Comparison of ENCODE assay signal across 1 cellular context in the genomic region with DNA sequence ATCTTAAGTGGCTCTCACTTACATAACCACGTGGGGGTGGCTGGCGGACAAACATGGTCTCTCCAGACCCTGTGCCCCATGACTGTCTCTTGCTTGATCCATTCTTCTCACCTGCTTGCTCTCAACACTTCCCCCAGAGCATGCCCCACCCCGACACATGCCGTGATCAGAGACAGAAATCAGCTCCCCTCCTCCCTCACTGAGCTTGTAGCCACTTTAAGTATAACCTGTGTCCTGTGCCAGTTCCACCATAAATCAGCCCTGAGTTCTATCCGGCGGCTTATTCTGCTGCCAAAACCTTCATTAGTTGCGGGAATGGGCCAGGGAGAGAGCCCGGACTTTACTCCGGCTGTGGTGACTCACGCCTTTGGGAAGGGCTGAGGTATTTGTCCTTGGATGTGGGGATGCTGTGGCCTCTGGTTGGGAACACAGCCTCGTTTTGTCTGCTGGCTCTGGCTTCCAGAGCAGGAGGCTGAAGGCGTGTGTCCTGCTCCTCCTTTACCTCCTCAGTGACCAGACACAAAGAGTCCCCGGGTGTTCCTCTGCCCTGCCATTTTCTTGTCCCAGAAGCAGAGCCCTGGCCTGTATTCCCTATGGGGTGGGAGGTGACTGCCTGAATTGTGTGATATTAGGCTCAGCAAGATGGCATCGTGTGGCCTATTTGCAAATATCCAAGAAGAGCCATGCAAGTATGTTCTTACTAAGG.
TF ChIP-seq lines count a peak whose summit lies in the region.

No MANE protein-coding gene starts in this region.

TF ChIP-seq in HepG2, 621 proteins besides CTCF, POLR2A, EP300 and RAD21 (continued from another document and continues in another):
- TF ChIP-seq, protein P1, sequence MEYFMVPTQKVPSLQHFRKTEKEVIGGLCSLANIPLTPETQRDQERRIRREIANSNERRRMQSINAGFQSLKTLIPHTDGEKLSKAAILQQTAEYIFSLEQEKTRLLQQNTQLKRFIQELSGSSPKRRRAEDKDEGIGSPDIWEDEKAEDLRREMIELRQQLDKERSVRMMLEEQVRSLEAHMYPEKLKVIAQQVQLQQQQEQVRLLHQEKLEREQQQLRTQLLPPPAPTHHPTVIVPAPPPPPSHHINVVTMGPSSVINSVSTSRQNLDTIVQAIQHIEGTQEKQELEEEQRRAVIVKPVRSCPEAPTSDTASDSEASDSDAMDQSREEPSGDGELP (IDR thresholded peaks at IDR 0.05; ENCODE audit: borderline replicate concordance, low read depth): peak; percentile 80
- TF ChIP-seq, protein P2, sequence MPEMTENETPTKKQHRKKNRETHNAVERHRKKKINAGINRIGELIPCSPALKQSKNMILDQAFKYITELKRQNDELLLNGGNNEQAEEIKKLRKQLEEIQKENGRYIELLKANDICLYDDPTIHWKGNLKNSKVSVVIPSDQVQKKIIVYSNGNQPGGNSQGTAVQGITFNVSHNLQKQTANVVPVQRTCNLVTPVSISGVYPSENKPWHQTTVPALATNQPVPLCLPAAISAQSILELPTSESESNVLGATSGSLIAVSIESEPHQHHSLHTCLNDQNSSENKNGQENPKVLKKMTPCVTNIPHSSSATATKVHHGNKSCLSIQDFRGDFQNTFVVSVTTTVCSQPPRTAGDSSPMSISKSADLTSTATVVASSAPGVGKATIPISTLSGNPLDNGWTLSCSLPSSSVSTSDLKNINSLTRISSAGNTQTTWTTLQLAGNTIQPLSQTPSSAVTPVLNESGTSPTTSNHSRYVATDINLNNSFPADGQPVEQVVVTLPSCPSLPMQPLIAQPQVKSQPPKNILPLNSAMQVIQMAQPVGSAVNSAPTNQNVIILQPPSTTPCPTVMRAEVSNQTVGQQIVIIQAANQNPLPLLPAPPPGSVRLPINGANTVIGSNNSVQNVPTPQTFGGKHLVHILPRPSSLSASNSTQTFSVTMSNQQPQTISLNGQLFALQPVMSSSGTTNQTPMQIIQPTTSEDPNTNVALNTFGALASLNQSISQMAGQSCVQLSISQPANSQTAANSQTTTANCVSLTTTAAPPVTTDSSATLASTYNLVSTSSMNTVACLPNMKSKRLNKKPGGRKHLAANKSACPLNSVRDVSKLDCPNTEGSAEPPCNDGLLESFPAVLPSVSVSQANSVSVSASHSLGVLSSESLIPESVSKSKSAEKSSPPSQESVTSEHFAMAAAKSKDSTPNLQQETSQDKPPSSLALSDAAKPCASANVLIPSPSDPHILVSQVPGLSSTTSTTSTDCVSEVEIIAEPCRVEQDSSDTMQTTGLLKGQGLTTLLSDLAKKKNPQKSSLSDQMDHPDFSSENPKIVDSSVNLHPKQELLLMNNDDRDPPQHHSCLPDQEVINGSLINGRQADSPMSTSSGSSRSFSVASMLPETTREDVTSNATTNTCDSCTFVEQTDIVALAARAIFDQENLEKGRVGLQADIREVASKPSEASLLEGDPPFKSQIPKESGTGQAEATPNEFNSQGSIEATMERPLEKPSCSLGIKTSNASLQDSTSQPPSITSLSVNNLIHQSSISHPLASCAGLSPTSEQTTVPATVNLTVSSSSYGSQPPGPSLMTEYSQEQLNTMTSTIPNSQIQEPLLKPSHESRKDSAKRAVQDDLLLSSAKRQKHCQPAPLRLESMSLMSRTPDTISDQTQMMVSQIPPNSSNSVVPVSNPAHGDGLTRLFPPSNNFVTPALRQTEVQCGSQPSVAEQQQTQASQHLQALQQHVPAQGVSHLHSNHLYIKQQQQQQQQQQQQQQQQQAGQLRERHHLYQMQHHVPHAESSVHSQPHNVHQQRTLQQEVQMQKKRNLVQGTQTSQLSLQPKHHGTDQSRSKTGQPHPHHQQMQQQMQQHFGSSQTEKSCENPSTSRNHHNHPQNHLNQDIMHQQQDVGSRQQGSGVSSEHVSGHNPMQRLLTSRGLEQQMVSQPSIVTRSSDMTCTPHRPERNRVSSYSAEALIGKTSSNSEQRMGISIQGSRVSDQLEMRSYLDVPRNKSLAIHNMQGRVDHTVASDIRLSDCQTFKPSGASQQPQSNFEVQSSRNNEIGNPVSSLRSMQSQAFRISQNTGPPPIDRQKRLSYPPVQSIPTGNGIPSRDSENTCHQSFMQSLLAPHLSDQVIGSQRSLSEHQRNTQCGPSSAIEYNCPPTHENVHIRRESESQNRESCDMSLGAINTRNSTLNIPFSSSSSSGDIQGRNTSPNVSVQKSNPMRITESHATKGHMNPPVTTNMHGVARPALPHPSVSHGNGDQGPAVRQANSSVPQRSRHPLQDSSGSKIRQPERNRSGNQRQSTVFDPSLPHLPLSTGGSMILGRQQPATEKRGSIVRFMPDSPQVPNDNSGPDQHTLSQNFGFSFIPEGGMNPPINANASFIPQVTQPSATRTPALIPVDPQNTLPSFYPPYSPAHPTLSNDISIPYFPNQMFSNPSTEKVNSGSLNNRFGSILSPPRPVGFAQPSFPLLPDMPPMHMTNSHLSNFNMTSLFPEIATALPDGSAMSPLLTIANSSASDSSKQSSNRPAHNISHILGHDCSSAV (CRISPR knock-in tag; IDR thresholded peaks at IDR 0.05; ENCODE audit: borderline replicate concordance): no peak
- TF ChIP-seq TMF1 (CRISPR knock-in tag; IDR thresholded peaks at IDR 0.05; ENCODE audit: low read depth): 0 out of 2 replicates have a peak, but pooled peaks have one; percentile 62
- peak; percentile 96 for TF ChIP-seq ZNF224 (CRISPR knock-in tag; IDR thresholded peaks at IDR 0.05)
- peak; percentile 73 for TF ChIP-seq GATAD1 (CRISPR knock-in tag; IDR thresholded peaks at IDR 0.05)
- no peak; the same call in 1 of the 2 replicates for TF ChIP-seq TOE1 (CRISPR knock-in tag; IDR thresholded peaks at IDR 0.05)
- TF ChIP-seq NR2F6 (IDR thresholded peaks at IDR 0.05): peak; percentile 52
- peak; percentile 84 for TF ChIP-seq NR2F6 (CRISPR knock-in tag; IDR thresholded peaks at IDR 0.05)
- TF ChIP-seq MIER2 (CRISPR knock-in tag; IDR thresholded peaks at IDR 0.05): peak; percentile 50; the same call in 1 of the 2 replicates
- 0 out of 4 replicates have a peak, but pooled peaks of 1 of the 2 experiments have one; percentile 45 for TF ChIP-seq NR2F1 (CRISPR knock-in tag; IDR thresholded peaks at IDR 0.05)
- TF ChIP-seq ATM (IDR thresholded peaks at IDR 0.05; ENCODE audit: borderline replicate concordance): no peak; the same call in 1 of the 2 replicates
- peak; percentile 47; the same call in 1 of the 2 replicates for TF ChIP-seq ZFP1 (CRISPR knock-in tag; IDR thresholded peaks at IDR 0.05)
- TF ChIP-seq BRD4 (CRISPR knock-in tag; IDR thresholded peaks at IDR 0.05): peak; percentile 75; the same call in 1 of the 2 replicates
- TF ChIP-seq TP53 (CRISPR knock-in tag; conservative IDR thresholded peaks at IDR 0.05): peak; percentile 10; the same call in 1 of the 2 replicates
- TF ChIP-seq ZMYM3 (CRISPR knock-in tag; IDR thresholded peaks at IDR 0.05): peak; percentile 88
- TF ChIP-seq ZNF446 (CRISPR knock-in tag; IDR thresholded peaks at IDR 0.05): no peak
- no peak for TF ChIP-seq PTBP1 (IDR thresholded peaks at IDR 0.05; ENCODE audit: low read depth, low read length, poor library complexity, severe bottlenecking)
- no peak for TF ChIP-seq REXO4 (CRISPR knock-in tag; IDR thresholded peaks at IDR 0.05; ENCODE audit: borderline replicate concordance)
- peak; percentile 89 for TF ChIP-seq TARDBP (CRISPR knock-in tag; IDR thresholded peaks at IDR 0.05)
- TF ChIP-seq MEIS2 (CRISPR knock-in tag; IDR thresholded peaks at IDR 0.05): 0 out of 2 replicates have a peak, but pooled peaks have one; percentile 62
- no peak for TF ChIP-seq ZNF367 (CRISPR knock-in tag; IDR thresholded peaks at IDR 0.05; ENCODE audit: borderline replicate concordance)
- TF ChIP-seq ZNF282 (IDR thresholded peaks at IDR 0.05; ENCODE audit: partially characterized antibody): no peak
- no peak; the same call in none of the 2 replicates for TF ChIP-seq ZNF891 (CRISPR knock-in tag; IDR thresholded peaks at IDR 0.05)
- TF ChIP-seq TBX2 (CRISPR knock-in tag; IDR thresholded peaks at IDR 0.05; ENCODE audit: borderline replicate concordance): peak; percentile 95
- TF ChIP-seq, protein P3, sequence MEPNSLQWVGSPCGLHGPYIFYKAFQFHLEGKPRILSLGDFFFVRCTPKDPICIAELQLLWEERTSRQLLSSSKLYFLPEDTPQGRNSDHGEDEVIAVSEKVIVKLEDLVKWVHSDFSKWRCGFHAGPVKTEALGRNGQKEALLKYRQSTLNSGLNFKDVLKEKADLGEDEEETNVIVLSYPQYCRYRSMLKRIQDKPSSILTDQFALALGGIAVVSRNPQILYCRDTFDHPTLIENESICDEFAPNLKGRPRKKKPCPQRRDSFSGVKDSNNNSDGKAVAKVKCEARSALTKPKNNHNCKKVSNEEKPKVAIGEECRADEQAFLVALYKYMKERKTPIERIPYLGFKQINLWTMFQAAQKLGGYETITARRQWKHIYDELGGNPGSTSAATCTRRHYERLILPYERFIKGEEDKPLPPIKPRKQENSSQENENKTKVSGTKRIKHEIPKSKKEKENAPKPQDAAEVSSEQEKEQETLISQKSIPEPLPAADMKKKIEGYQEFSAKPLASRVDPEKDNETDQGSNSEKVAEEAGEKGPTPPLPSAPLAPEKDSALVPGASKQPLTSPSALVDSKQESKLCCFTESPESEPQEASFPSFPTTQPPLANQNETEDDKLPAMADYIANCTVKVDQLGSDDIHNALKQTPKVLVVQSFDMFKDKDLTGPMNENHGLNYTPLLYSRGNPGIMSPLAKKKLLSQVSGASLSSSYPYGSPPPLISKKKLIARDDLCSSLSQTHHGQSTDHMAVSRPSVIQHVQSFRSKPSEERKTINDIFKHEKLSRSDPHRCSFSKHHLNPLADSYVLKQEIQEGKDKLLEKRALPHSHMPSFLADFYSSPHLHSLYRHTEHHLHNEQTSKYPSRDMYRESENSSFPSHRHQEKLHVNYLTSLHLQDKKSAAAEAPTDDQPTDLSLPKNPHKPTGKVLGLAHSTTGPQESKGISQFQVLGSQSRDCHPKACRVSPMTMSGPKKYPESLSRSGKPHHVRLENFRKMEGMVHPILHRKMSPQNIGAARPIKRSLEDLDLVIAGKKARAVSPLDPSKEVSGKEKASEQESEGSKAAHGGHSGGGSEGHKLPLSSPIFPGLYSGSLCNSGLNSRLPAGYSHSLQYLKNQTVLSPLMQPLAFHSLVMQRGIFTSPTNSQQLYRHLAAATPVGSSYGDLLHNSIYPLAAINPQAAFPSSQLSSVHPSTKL (CRISPR knock-in tag; IDR thresholded peaks at IDR 0.05): peak; percentile 86
- TF ChIP-seq KDM6A (CRISPR knock-in tag; IDR thresholded peaks at IDR 0.05; ENCODE audit: low read depth): peak; percentile 98
- peak; percentile 82 for TF ChIP-seq ZNF441 (CRISPR knock-in tag; IDR thresholded peaks at IDR 0.05; ENCODE audit: borderline replicate concordance)
- TF ChIP-seq SMAD3 (CRISPR knock-in tag; IDR thresholded peaks at IDR 0.05): no peak
- peak; percentile 70; the same call in 1 of the 2 replicates for TF ChIP-seq NRL (CRISPR knock-in tag; IDR thresholded peaks at IDR 0.05; ENCODE audit: borderline replicate concordance)
- TF ChIP-seq SMC3 (IDR thresholded peaks at IDR 0.05; ENCODE audit: low read length): peak; percentile 16; the same call in 1 of the 2 replicates
- TF ChIP-seq ZNF670 (CRISPR knock-in tag; IDR thresholded peaks at IDR 0.05; ENCODE audit: borderline replicate concordance): peak; percentile 69; the same call in 1 of the 2 replicates
- TF ChIP-seq NR1H2 (CRISPR knock-in tag; IDR thresholded peaks at IDR 0.05; ENCODE audit: borderline replicate concordance, low read depth): no peak; the same call in 1 of the 2 replicates
- TF ChIP-seq, protein P4, sequence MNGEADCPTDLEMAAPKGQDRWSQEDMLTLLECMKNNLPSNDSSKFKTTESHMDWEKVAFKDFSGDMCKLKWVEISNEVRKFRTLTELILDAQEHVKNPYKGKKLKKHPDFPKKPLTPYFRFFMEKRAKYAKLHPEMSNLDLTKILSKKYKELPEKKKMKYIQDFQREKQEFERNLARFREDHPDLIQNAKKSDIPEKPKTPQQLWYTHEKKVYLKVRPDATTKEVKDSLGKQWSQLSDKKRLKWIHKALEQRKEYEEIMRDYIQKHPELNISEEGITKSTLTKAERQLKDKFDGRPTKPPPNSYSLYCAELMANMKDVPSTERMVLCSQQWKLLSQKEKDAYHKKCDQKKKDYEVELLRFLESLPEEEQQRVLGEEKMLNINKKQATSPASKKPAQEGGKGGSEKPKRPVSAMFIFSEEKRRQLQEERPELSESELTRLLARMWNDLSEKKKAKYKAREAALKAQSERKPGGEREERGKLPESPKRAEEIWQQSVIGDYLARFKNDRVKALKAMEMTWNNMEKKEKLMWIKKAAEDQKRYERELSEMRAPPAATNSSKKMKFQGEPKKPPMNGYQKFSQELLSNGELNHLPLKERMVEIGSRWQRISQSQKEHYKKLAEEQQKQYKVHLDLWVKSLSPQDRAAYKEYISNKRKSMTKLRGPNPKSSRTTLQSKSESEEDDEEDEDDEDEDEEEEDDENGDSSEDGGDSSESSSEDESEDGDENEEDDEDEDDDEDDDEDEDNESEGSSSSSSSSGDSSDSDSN (CRISPR knock-in tag; IDR thresholded peaks at IDR 0.05): peak; percentile 84
- TF ChIP-seq, protein P5, sequence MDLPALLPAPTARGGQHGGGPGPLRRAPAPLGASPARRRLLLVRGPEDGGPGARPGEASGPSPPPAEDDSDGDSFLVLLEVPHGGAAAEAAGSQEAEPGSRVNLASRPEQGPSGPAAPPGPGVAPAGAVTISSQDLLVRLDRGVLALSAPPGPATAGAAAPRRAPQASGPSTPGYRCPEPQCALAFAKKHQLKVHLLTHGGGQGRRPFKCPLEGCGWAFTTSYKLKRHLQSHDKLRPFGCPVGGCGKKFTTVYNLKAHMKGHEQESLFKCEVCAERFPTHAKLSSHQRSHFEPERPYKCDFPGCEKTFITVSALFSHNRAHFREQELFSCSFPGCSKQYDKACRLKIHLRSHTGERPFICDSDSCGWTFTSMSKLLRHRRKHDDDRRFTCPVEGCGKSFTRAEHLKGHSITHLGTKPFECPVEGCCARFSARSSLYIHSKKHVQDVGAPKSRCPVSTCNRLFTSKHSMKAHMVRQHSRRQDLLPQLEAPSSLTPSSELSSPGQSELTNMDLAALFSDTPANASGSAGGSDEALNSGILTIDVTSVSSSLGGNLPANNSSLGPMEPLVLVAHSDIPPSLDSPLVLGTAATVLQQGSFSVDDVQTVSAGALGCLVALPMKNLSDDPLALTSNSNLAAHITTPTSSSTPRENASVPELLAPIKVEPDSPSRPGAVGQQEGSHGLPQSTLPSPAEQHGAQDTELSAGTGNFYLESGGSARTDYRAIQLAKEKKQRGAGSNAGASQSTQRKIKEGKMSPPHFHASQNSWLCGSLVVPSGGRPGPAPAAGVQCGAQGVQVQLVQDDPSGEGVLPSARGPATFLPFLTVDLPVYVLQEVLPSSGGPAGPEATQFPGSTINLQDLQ (CRISPR knock-in tag; IDR thresholded peaks at IDR 0.05): peak; percentile 82; the same call in 1 of the 2 replicates
- TF ChIP-seq NPAS2 (CRISPR knock-in tag; IDR thresholded peaks at IDR 0.05; ENCODE audit: borderline replicate concordance): no peak
- no peak for TF ChIP-seq ZNF674 (CRISPR knock-in tag; IDR thresholded peaks at IDR 0.05; ENCODE audit: low read depth)
- TF ChIP-seq ZNF329 (CRISPR knock-in tag; IDR thresholded peaks at IDR 0.05; ENCODE audit: low read depth): peak; percentile 48; the same call in 1 of the 2 replicates
- TF ChIP-seq NFYC (CRISPR knock-in tag; IDR thresholded peaks at IDR 0.05): peak; percentile 24; the same call in 1 of the 2 replicates
